Comparison of ENCODE assay signal across 9 cellular contexts in the genomic region with DNA sequence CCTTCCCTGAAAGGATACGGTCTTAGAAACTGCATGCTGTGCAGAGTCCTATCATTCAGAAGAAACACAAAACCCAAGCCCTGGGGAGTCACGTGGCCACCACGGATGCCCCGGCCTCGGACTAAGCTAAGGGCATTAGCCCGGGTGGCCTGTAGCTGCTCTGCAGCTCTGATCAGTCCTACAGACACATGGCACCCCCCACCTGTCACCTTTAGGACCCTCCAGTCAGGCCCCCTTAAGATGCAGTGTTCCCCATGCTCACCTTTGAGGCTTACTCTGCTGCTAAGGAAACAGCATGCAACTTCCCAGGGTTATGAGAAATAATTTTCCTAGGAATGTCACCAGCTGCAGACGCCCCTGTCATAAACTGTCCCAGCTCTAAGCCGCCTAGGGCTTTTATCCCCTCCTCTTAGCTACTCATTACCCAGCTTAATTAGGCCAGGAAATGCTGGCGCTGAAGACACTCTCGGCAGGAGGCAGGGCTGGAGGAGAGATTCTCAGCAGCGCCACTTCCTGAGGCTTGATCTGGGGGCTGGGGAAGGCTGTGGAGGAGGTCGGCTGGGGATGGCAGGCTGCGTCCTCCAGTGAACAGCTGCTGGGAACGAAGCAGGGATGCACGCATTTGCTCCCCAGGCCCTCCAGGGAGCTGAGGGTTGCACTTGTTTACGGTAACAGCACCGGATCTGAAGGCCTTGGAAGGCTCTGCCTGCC. TPM values are rescaled to one million over a fixed set of nuclear protein-coding genes. Genes with fewer than 3 reads are reported as not detected.
DNase-seq lines count a peak whose midpoint lies in the region; ATAC-seq and TF ChIP-seq lines count a peak whose summit lies in the region.
"Had no signal": no experiment of that assay in that cellular context is flagged by ENCODE, and none has a peak within 500 bp of the region (broad histone marks: within the 10 kb centered on the region; RNA-seq: fewer than 3 reads in every experiment).

No MANE protein-coding gene starts in this region.

- H3K4me1 Mint-ChIP-seq in activated naive CD8-positive, alpha-beta T cell treated with anti-CD3 and anti-CD28 coated beads, Interleukin-2, amount 10 ng/mL, durations not matched to agents 7 days and 5 days, result peaks cover 24% of the 10 kb centered on the region
- H3K4me1 Mint-ChIP-seq in activated naive CD8-positive, alpha-beta T cell treated with anti-CD3 and anti-CD28 coated beads for 36 hours, result peaks cover 23% of the 10 kb centered on the region
- peaks cover 34% of the 10 kb centered on the region for H3K4me1 Mint-ChIP-seq in chondrocyte (ENCODE audit: low read depth)

- no peaks in the 10 kb centered on the region for H3K4me1 ChIP-seq in rectal smooth muscle tissue (ENCODE audit: control insufficient read depth, insufficient read depth, low read length)

- H3K36me3 ChIP-seq in rectal smooth muscle tissue (ENCODE audit: control insufficient read depth, insufficient read depth, low read length), result no peaks in the 10 kb centered on the region

- no peak for TF ChIP-seq CTCF in chondrocyte (IDR thresholded peaks at IDR 0.05)

- DNase-seq in activated naive CD8-positive, alpha-beta T cell treated with anti-CD3 and anti-CD28 coated beads, Interleukin-2, amount 10 ng/mL, durations not matched to agents 7 days and 5 days, result peak; percentile 51
- DNase-seq in activated naive CD8-positive, alpha-beta T cell treated with anti-CD3 and anti-CD28 coated beads for 36 hours, result no peak
- DNase-seq in NCI-H1105 treated with DMSO at 0.1 percent for 48 hours (lab: John Stamatoyannopoulos, UW) (peak; percentile 77), chondrocyte (ENCODE audit: low spot score) (no peak), GM03348 (ENCODE audit: low spot score) (no peak), NCI-H1048 (lab: John Stamatoyannopoulos, UW) (no peak)
- DNase-seq: activated B cell treated with CpG ODN at 0.5 μM for 24 hours had no signal

- H3K9ac ChIP-seq in rectal smooth muscle tissue (ENCODE audit: low read length), result no peak overlapping the region

- no peaks in the 10 kb centered on the region for H3K27me3 ChIP-seq in rectal smooth muscle tissue (ENCODE audit: control insufficient read depth, insufficient read depth, low read length)

- no peak overlapping the region for H3K27ac ChIP-seq in rectal smooth muscle tissue (ENCODE audit: low read depth, low read length)

- POLR2A ChIA-PET in activated naive CD8-positive, alpha-beta T cell treated with anti-CD3 and anti-CD28 coated beads, Interleukin-2, amount 10 ng/mL, durations not matched to agents 7 days and 5 days (lab: Charles Lee), result interaction anchor here (1.3 to 2.4 kb wide), 6 partner anchors 8 to 57 kb away, joined by 3 to 24 read pairs (median 6); a partner anchor contains a TSS

- H3K4me3 Mint-ChIP-seq in activated naive CD8-positive, alpha-beta T cell treated with anti-CD3 and anti-CD28 coated beads, Interleukin-2, amount 10 ng/mL, durations not matched to agents 7 days and 5 days, result peak overlapping the region; percentile 57
- H3K4me3 Mint-ChIP-seq in activated naive CD8-positive, alpha-beta T cell treated with anti-CD3 and anti-CD28 coated beads for 36 hours, result no peak overlapping the region
- no peak overlapping the region for H3K4me3 Mint-ChIP-seq in chondrocyte (ENCODE audit: unreplicated experiment)
- H3K4me3 Mint-ChIP-seq: activated B cell treated with CpG ODN at 0.5 μM for 24 hours had no signal

- H3K27ac Mint-ChIP-seq in activated naive CD8-positive, alpha-beta T cell treated with anti-CD3 and anti-CD28 coated beads, Interleukin-2, amount 10 ng/mL, durations not matched to agents 7 days and 5 days, result peak overlapping the region; percentile 81
- H3K27ac Mint-ChIP-seq in activated naive CD8-positive, alpha-beta T cell treated with anti-CD3 and anti-CD28 coated beads for 36 hours, result no peak overlapping the region
- peak overlapping the region; percentile 27 for H3K27ac Mint-ChIP-seq in chondrocyte (ENCODE audit: unreplicated experiment)
- H3K27ac Mint-ChIP-seq: activated B cell treated with CpG ODN at 0.5 μM for 24 hours had no signal

- no peaks in the 10 kb centered on the region for H3K36me3 Mint-ChIP-seq in activated naive CD8-positive, alpha-beta T cell treated with anti-CD3 and anti-CD28 coated beads, Interleukin-2, amount 10 ng/mL, durations not matched to agents 7 days and 5 days
- H3K36me3 Mint-ChIP-seq in activated naive CD8-positive, alpha-beta T cell treated with anti-CD3 and anti-CD28 coated beads for 36 hours, result no peaks in the 10 kb centered on the region
- no peaks in the 10 kb centered on the region for H3K36me3 Mint-ChIP-seq in chondrocyte (ENCODE audit: low read depth)

- peak overlapping the region; percentile 37 for H3K4me3 ChIP-seq in rectal smooth muscle tissue (ENCODE audit: low read length)

- ATAC-seq in activated naive CD8-positive, alpha-beta T cell treated with anti-CD3 and anti-CD28 coated beads, Interleukin-2, amount 10 ng/mL, durations not matched to agents 7 days and 5 days (ENCODE audit: low read depth), result peak; percentile 84
- no peak for ATAC-seq in GM21723 (IDR thresholded peaks at IDR 0.05; ENCODE audit: unreplicated experiment)

- no peaks in the 10 kb centered on the region for H3K9me3 Mint-ChIP-seq in activated naive CD8-positive, alpha-beta T cell treated with anti-CD3 and anti-CD28 coated beads, Interleukin-2, amount 10 ng/mL, durations not matched to agents 7 days and 5 days
- no peaks in the 10 kb centered on the region for H3K9me3 Mint-ChIP-seq in activated naive CD8-positive, alpha-beta T cell treated with anti-CD3 and anti-CD28 coated beads for 36 hours
- H3K9me3 Mint-ChIP-seq in chondrocyte (ENCODE audit: low read depth), result no peaks in the 10 kb centered on the region
- H3K9me3 Mint-ChIP-seq: activated B cell treated with CpG ODN at 0.5 μM for 24 hours had no signal

- peaks cover 5% of the 10 kb centered on the region for H3K27me3 Mint-ChIP-seq in activated naive CD8-positive, alpha-beta T cell treated with anti-CD3 and anti-CD28 coated beads, Interleukin-2, amount 10 ng/mL, durations not matched to agents 7 days and 5 days
- no peaks in the 10 kb centered on the region for H3K27me3 Mint-ChIP-seq in activated naive CD8-positive, alpha-beta T cell treated with anti-CD3 and anti-CD28 coated beads for 36 hours
- peaks cover 4% of the 10 kb centered on the region for H3K27me3 Mint-ChIP-seq in chondrocyte (ENCODE audit: low read depth)
- H3K27me3 Mint-ChIP-seq: activated B cell treated with CpG ODN at 0.5 μM for 24 hours had no signal

RNA-seq across cellular contexts. Expression of a gene that starts 47.2 kb away (rescaled TPM):
- total RNA-seq in activated naive CD8-positive, alpha-beta T cell treated with anti-CD3 and anti-CD28 coated beads, Interleukin-2, amount 10 ng/mL, durations not matched to agents 7 days and 5 days, result 10 to 100 TPM; 81.6 to 90.6 TPM
- 1 to 10 TPM; 7.0 to 7.1 TPM for total RNA-seq in activated naive CD8-positive, alpha-beta T cell treated with anti-CD3 and anti-CD28 coated beads for 36 hours
- total RNA-seq in chondrocyte, result 2.9 to 4.6 TPM (median 4.3 TPM) in 3 replicates

Comparison
In these comparisons a context has a peak if more than half of its experiments do, and no peak if none do; other contexts are left out.
1. DNase-seq: peak in activated naive CD8-positive, alpha-beta T cell treated with anti-CD3 and anti-CD28 coated beads, Interleukin-2, amount 10 ng/mL, durations not matched to agents 7 days and 5 days (single experiment) and NCI-H1105 treated with DMSO at 0.1 percent for 48 hours (single experiment); none in activated naive CD8-positive, alpha-beta T cell treated with anti-CD3 and anti-CD28 coated beads for 36 hours (single experiment), chondrocyte (single experiment), GM03348 (single experiment) and NCI-H1048 (single experiment).
2. RNA of a gene that starts 47.2 kb away (total RNA-seq): 81.6 to 90.6 TPM in activated naive CD8-positive, alpha-beta T cell treated with anti-CD3 and anti-CD28 coated beads, Interleukin-2, amount 10 ng/mL, durations not matched to agents 7 days and 5 days; 7.0 to 7.1 TPM in activated naive CD8-positive, alpha-beta T cell treated with anti-CD3 and anti-CD28 coated beads for 36 hours and 2.9 to 4.6 TPM in chondrocyte; every median in the first group is over 10 times any median in the second.